ENCODE assay signal across 1 cellular context in genomic region chr10:110864662-110865140, GRCh38.
A peak's percentile ranks its signal among the peaks of the same experiment; 100 is the strongest.
TF ChIP-seq lines count a peak whose summit lies in the region.

No MANE protein-coding gene starts in this region.

TF ChIP-seq in HepG2, 621 proteins besides CTCF, POLR2A, EP300 and RAD21 (continued from another document and continues in another):
- TF ChIP-seq PAXIP1 (CRISPR knock-in tag; conservative IDR thresholded peaks at IDR 0.05) (0 out of 2 replicates have a peak, but pooled peaks have one; percentile 9), ZNF367 (CRISPR knock-in tag; IDR thresholded peaks at IDR 0.05; ENCODE audit: borderline replicate concordance) (no peak), MEIS1 (CRISPR knock-in tag; IDR thresholded peaks at IDR 0.05; ENCODE audit: borderline replicate concordance) (no peak), ZNF335 (CRISPR knock-in tag; IDR thresholded peaks at IDR 0.05) (no peak), KLF16 (CRISPR knock-in tag; IDR thresholded peaks at IDR 0.05) (no peak), NFAT5 (CRISPR knock-in tag; IDR thresholded peaks at IDR 0.05) (no peak), ZFX (CRISPR knock-in tag; IDR thresholded peaks at IDR 0.05; ENCODE audit: low read depth) (0 out of 2 replicates have a peak, but pooled peaks have one; percentile 30), ZNF530 (CRISPR knock-in tag; IDR thresholded peaks at IDR 0.05; ENCODE audit: low read depth) (no peak), ZNF619 (CRISPR knock-in tag; IDR thresholded peaks at IDR 0.05) (no peak), IRX3 (CRISPR knock-in tag; IDR thresholded peaks at IDR 0.05; ENCODE audit: borderline replicate concordance, low read depth) (no peak), CEBPG (CRISPR knock-in tag; IDR thresholded peaks at IDR 0.05) (no peak), FUBP1 (CRISPR knock-in tag; IDR thresholded peaks at IDR 0.05; ENCODE audit: borderline replicate concordance) (no peak), FOXA1 (IDR thresholded peaks at IDR 0.05) (no peak), FOXA1 (CRISPR knock-in tag; IDR thresholded peaks at IDR 0.05) (peak; percentile 78), GMEB2 (CRISPR knock-in tag; IDR thresholded peaks at IDR 0.05; ENCODE audit: low read depth) (no peak), MAFK (conservative IDR thresholded peaks at IDR 0.05 in 1 of 2, IDR thresholded peaks at IDR 0.05 in 1 of 2; ENCODE audit: low read length in 2 of 2) (no peak), ZNF737 (CRISPR knock-in tag; IDR thresholded peaks at IDR 0.05; ENCODE audit: borderline replicate concordance) (no peak), TBP (CRISPR knock-in tag; IDR thresholded peaks at IDR 0.05) (no peak), RFX3 (CRISPR knock-in tag; IDR thresholded peaks at IDR 0.05) (no peak), ZMYM2 (CRISPR knock-in tag; IDR thresholded peaks at IDR 0.05) (no peak), STAG1 (CRISPR knock-in tag; IDR thresholded peaks at IDR 0.05) (no peak), ARNT (IDR thresholded peaks at IDR 0.05) (no peak), NCOR1 (IDR thresholded peaks at IDR 0.05; ENCODE audit: borderline replicate concordance, low read length) (no peak), RAD51 (IDR thresholded peaks at IDR 0.05; ENCODE audit: borderline replicate concordance) (no peak), GTF3A (CRISPR knock-in tag; conservative IDR thresholded peaks at IDR 0.05) (no peak), ZNF296 (CRISPR knock-in tag; conservative IDR thresholded peaks at IDR 0.05) (no peak), GLI4 (CRISPR knock-in tag; IDR thresholded peaks at IDR 0.05; ENCODE audit: borderline replicate concordance) (no peak), RARA (CRISPR knock-in tag; IDR thresholded peaks at IDR 0.05) (peak; percentile 21; the same call in 1 of the 2 replicates), PBX2 (CRISPR knock-in tag; IDR thresholded peaks at IDR 0.05) (peak; percentile 84), RFXANK (CRISPR knock-in tag; IDR thresholded peaks at IDR 0.05) (no peak), ZNF18 (CRISPR knock-in tag; IDR thresholded peaks at IDR 0.05; ENCODE audit: insufficient replicate concordance) (no peak), ZNF207 (IDR thresholded peaks at IDR 0.05; ENCODE audit: borderline replicate concordance) (no peak), ZNF326 (CRISPR knock-in tag; IDR thresholded peaks at IDR 0.05; ENCODE audit: borderline replicate concordance) (no peak), ATM (IDR thresholded peaks at IDR 0.05; ENCODE audit: borderline replicate concordance) (no peak), PRDM15 (CRISPR knock-in tag; IDR thresholded peaks at IDR 0.05) (no peak), IRF2 (CRISPR knock-in tag; IDR thresholded peaks at IDR 0.05) (no peak), ZNF430 (CRISPR knock-in tag; IDR thresholded peaks at IDR 0.05) (no peak), ZSCAN31 (CRISPR knock-in tag; IDR thresholded peaks at IDR 0.05; ENCODE audit: low read depth) (no peak), NFYB (CRISPR knock-in tag; IDR thresholded peaks at IDR 0.05) (peak; percentile 41; the same call in 1 of the 2 replicates), ZNF230 (CRISPR knock-in tag; IDR thresholded peaks at IDR 0.05) (no peak)
